Comparison of ENCODE assay signal across 19 cellular contexts in genomic region chr10:132652936-132653590, GRCh38.
DNase-seq lines count a peak whose midpoint lies in the region; ATAC-seq, FAIRE-seq and TF ChIP-seq lines count a peak whose summit lies in the region.
"Had no signal": no experiment of that assay in that cellular context is flagged by ENCODE, and none has a peak within 500 bp of the region (broad histone marks: within the 10 kb centered on the region; RNA-seq: fewer than 3 reads in every experiment).

No MANE protein-coding gene starts in this region.

- H2BK12ac ChIP-seq in H1 (ENCODE audit: low read depth, low read length) = 0 out of 2 replicates have a peak overlapping the region, but pooled peaks have one; percentile 9

- intact Hi-C loops in posterior vena cava (cut with DNase I) = loop anchor here in 1 of 2 donors (5.0 kb wide), 1 partner anchor 504 kb away; no protein-coding TSS in a partner anchor

- DNase-seq in WTC11 (ENCODE audit: low spot score) (peak; percentile 6), H1 (ENCODE audit: low read depth in 1 of 2, low spot score in 2 of 2) (no peak), posterior vena cava (ENCODE audit: low spot score) (peak; percentile 68)
- DNase-seq: BE2C; CD4-positive, alpha-beta memory T cell; DMS153; DMS79 treated with DMSO at 0.1 percent for 48 hours; EL; GDM1 had no signal

- 0 out of 2 replicates have a peak, but pooled peaks cover 2% of the 10 kb centered on the region for H3K79me1 ChIP-seq in H1 (ENCODE audit: low read depth, low read length)

- H3K36me3 ChIP-seq in H1 (ENCODE audit: control insufficient read depth in 2 of 4, insufficient read depth in 4 of 4, low read length in 3 of 4) (no peaks in the 10 kb centered on the region), thymus (ENCODE audit: control insufficient read depth, insufficient read depth) (peaks cover 13% of the 10 kb centered on the region)
- H3K36me3 ChIP-seq: BE2C had no signal

- H3K27me3 Mint-ChIP-seq in WTC11 (ENCODE audit: low read depth) = no peaks in the 10 kb centered on the region
- H3K27me3 Mint-ChIP-seq: CD4-positive, alpha-beta memory T cell; IgD-negative memory B cell had no signal

- no peak overlapping the region for H2AK5ac ChIP-seq in H1 (ENCODE audit: low read depth, low read length)

- FAIRE-seq in H1 (lab: Jason Lieb, UNC) = no peak
- FAIRE-seq: A549, GM12892, GM19239, H54 had no signal

- H3K4me2 ChIP-seq in H1 (ENCODE audit: insufficient read depth in 1 of 2, low read depth in 2 of 2, low read length in 2 of 2) = no peak overlapping the region
- H3K4me2 ChIP-seq: A549 had no signal

- H2BK5ac ChIP-seq in H1 (ENCODE audit: low read depth, low read length) = no peak overlapping the region

- WGBS in H1 (ENCODE audit: extremely low coverage in 1 of 2, insufficient coverage in 1 of 2, insufficient read length in 1 of 2, insufficient replicate concordance in 2 of 2, low coverage in 1 of 2, low lambda C conversion rate in 2 of 2, missing lambda C conversion rate in 1 of 2), 2 experiments = 92% methylated on average over 31 of the region's 31 CpGs; no CpG with 5 or more reads in 1 of the 2 experiments
- WGBS in thymus = 97% methylated on average over 31 of the region's 31 CpGs

- no peak overlapping the region for H3K56ac ChIP-seq in H1 (replicated peaks; ENCODE audit: insufficient read length, low read depth, low read length)

- no peaks in the 10 kb centered on the region for H3K9me3 ChIP-seq in H1 (ENCODE audit: insufficient read depth in 2 of 2, low read depth in 1 of 2, low read length in 1 of 2)
- no peaks in the 10 kb centered on the region for H3K9me3 ChIP-seq in thymus (ENCODE audit: control insufficient read depth)
- H3K9me3 ChIP-seq: A549, BE2C had no signal

- H3K4me1 ChIP-seq in H1 (replicated peaks in 1 of 4; ENCODE audit: control insufficient read depth in 3 of 4, insufficient read depth in 4 of 4, low read length in 3 of 4) (no peaks in the 10 kb centered on the region; a peak in 1 of 7 replicates), thymus (ENCODE audit: control insufficient read depth, insufficient read depth, low read length) (no peaks in the 10 kb centered on the region)
- H3K4me1 ChIP-seq: A549 had no signal

- H2BK120ac ChIP-seq in H1 (replicated peaks; ENCODE audit: low read depth, low read length) = no peak overlapping the region

- H3K9me3 Mint-ChIP-seq in WTC11 = no peaks in the 10 kb centered on the region
- H3K9me3 Mint-ChIP-seq: CD4-positive, alpha-beta memory T cell; IgD-negative memory B cell had no signal

- TF ChIP-seq POLR2A in H1 (IDR thresholded peaks at IDR 0.05; ENCODE audit: control extremely low read depth in 1 of 2, low read depth in 2 of 2, low read length in 2 of 2) = no peak

- no peak overlapping the region for H2AFZ ChIP-seq in H1 (ENCODE audit: low read length)

- no peak overlapping the region for H2BK20ac ChIP-seq in H1 (ENCODE audit: low read length)

- TF ChIP-seq CTCF in WTC11 (IDR thresholded peaks at IDR 0.05) = no peak
- no peak for TF ChIP-seq CTCF in H1 (IDR thresholded peaks at IDR 0.05; ENCODE audit: control extremely low read depth in 1 of 3, insufficient read depth in 1 of 3, low read depth in 1 of 3, low read length in 3 of 3)

- no peak overlapping the region for H4K8ac ChIP-seq in H1 (ENCODE audit: extremely low read depth, insufficient read depth, low read length)

- H2BK15ac ChIP-seq in H1 (ENCODE audit: low read length) = no peak overlapping the region

- H3K14ac ChIP-seq in H1 (ENCODE audit: insufficient read length) = no peak overlapping the region

- H3K23me2 ChIP-seq in H1 (ENCODE audit: low read depth, low read length) = 0 out of 2 replicates have a peak, but pooled peaks cover 2% of the 10 kb centered on the region

- no peak for TF ChIP-seq EP300 in H1 (IDR thresholded peaks at IDR 0.05; ENCODE audit: borderline replicate concordance in 1 of 2, low read depth in 2 of 2, low read length in 2 of 2)

- no peak overlapping the region for H4K5ac ChIP-seq in H1 (ENCODE audit: insufficient read length, low read depth, low read length)

- H3K9ac ChIP-seq in H1 (replicated peaks in 1 of 4; ENCODE audit: extremely low read depth in 1 of 4, low read depth in 3 of 4, low read length in 3 of 4) = no peak overlapping the region

- H3K27me3 ChIP-seq in H1 (replicated peaks in 1 of 4; ENCODE audit: control insufficient read depth in 3 of 4, extremely low read depth in 1 of 4, insufficient read depth in 3 of 4, low read length in 3 of 4) (no peaks in the 10 kb centered on the region), thymus (ENCODE audit: control insufficient read depth, insufficient read depth) (no peaks in the 10 kb centered on the region)
- H3K27me3 ChIP-seq: BE2C had no signal

- H3K4me3 Mint-ChIP-seq in WTC11 = no peak overlapping the region
- H3K4me3 Mint-ChIP-seq: CD4-positive, alpha-beta memory T cell; IgD-negative memory B cell had no signal

- no peaks in the 10 kb centered on the region for H3K79me2 ChIP-seq in H1 (ENCODE audit: control insufficient read depth in 1 of 2, insufficient read depth in 2 of 2, low read length in 2 of 2)

- H3K27ac ChIP-seq in H1 (ENCODE audit: low read depth, low read length) = no peak overlapping the region
- peak overlapping the region; percentile 8 for H3K27ac ChIP-seq in thymus (ENCODE audit: low read depth)
- H3K27ac ChIP-seq: A549, C4-2B had no signal

- TF ChIP-seq RAD21 in H1 (IDR thresholded peaks at IDR 0.05 in 1 of 2, conservative IDR thresholded peaks at IDR 0.05 in 1 of 2; ENCODE audit: low read depth in 2 of 2, low read length in 2 of 2) = no peak

- peaks cover 0 to 4% of the 10 kb centered on the region in 2 experiments for H4K20me1 ChIP-seq in H1 (replicated peaks in 1 of 2; ENCODE audit: control insufficient read depth in 1 of 2, insufficient read depth in 2 of 2, low read length in 2 of 2)

- no peak overlapping the region for H3K23ac ChIP-seq in H1 (ENCODE audit: insufficient read length)

- ATAC-seq in WTC11 = no peak
- ATAC-seq in HG03280 (IDR thresholded peaks at IDR 0.05; ENCODE audit: unreplicated experiment) = no peak
- no peak for ATAC-seq in GM21619 (IDR thresholded peaks at IDR 0.05; ENCODE audit: unreplicated experiment)
- no peak for ATAC-seq in HG03135 (IDR thresholded peaks at IDR 0.05; ENCODE audit: unreplicated experiment)

- no peak overlapping the region for H4K91ac ChIP-seq in H1 (replicated peaks; ENCODE audit: insufficient read length, low read length)

- H3K4me3 ChIP-seq in H1 (ENCODE audit: extremely low read depth in 1 of 4, insufficient read depth in 2 of 4, low read depth in 3 of 4, low read length in 4 of 4) (no peak overlapping the region), thymus (ENCODE audit: low read length) (no peak overlapping the region)
- H3K4me3 ChIP-seq: A549 had no signal

- no peaks in the 10 kb centered on the region for H3K4me1 Mint-ChIP-seq in WTC11

- no peak overlapping the region for H3K4ac ChIP-seq in H1 (replicated peaks; ENCODE audit: insufficient read length, low read depth, low read length)

- H3K18ac ChIP-seq in H1 (ENCODE audit: extremely low read depth, low read length) = no peak overlapping the region

- POLR2A ChIA-PET in WTC11 (lab: Charles Lee) (no interaction called here), H1 (lab: Charles Lee; ENCODE audit: partially characterized antibody) (no interaction called here)

- CTCF ChIA-PET in WTC11 (lab: Charles Lee) (interaction anchor here (1.1 kb wide), 1 partner anchor 107 kb away, joined by 3 read pairs; no protein-coding TSS in a partner anchor), H1 (lab: Charles Lee; ENCODE audit: partially characterized antibody) (interaction anchor here (0.7 to 4.8 kb wide), 14 partner anchors 10 to 358 kb away, joined by 3 to 37 read pairs (median 4); no protein-coding TSS in a partner anchor)

- H3K36me3 Mint-ChIP-seq in WTC11 = no peaks in the 10 kb centered on the region

- H3K27ac Mint-ChIP-seq in WTC11 = no peak overlapping the region

TF ChIP-seq in WTC11, 78 proteins besides CTCF, POLR2A, EP300 and RAD21 (continues in another document):
- TF ChIP-seq IRF2 (CRISPR knock-in tag; IDR thresholded peaks at IDR 0.05; ENCODE audit: borderline replicate concordance, low read depth) (no peak), NFE2L1 (CRISPR knock-in tag; IDR thresholded peaks at IDR 0.05) (no peak), RORB (CRISPR knock-in tag; IDR thresholded peaks at IDR 0.05) (no peak), JUN (CRISPR knock-in tag; IDR thresholded peaks at IDR 0.05) (no peak), E2F5 (CRISPR knock-in tag; IDR thresholded peaks at IDR 0.05) (no peak)
- TF ChIP-seq, protein P1, sequence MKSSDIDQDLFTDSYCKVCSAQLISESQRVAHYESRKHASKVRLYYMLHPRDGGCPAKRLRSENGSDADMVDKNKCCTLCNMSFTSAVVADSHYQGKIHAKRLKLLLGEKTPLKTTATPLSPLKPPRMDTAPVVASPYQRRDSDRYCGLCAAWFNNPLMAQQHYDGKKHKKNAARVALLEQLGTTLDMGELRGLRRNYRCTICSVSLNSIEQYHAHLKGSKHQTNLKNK (CRISPR knock-in tag; IDR thresholded peaks at IDR 0.05) = no peak

TF ChIP-seq in H1, 55 proteins besides CTCF, POLR2A, EP300 and RAD21:
- TF ChIP-seq BCL11A (IDR thresholded peaks at IDR 0.05; ENCODE audit: low read depth in 2 of 2, low read length in 2 of 2) (no peak), MAFK (IDR thresholded peaks at IDR 0.05; ENCODE audit: low read depth, low read length) (no peak)

Comparison
In these comparisons a context has a peak if more than half of its experiments do, and no peak if none do; other contexts are left out.
1. DNase-seq: peak in WTC11 (single experiment) and posterior vena cava (single experiment); none in H1 (0 of 2).